Comparison of ENCODE assay signal across 8 cellular contexts in genomic region chr3:13480340-13481318, GRCh38. TPM values are rescaled to one million over a fixed set of nuclear protein-coding genes. Genes with fewer than 3 reads are reported as not detected.
DNase-seq lines count a peak whose midpoint lies in the region; ATAC-seq, FAIRE-seq and TF ChIP-seq lines count a peak whose summit lies in the region.

No MANE protein-coding gene starts in this region.

- H3K9me3 ChIP-seq in BLaER1 treated with 17β-estradiol and CSF1 and Interleukin-3, amounts not matched to agents 10 nM and 100 nM (replicated peaks in 1 of 11) = no peaks in the 10 kb centered on the region
- H3K9me3 ChIP-seq in OCI-LY7 (ENCODE audit: low read length) = no peaks in the 10 kb centered on the region
- H3K9me3 ChIP-seq in kidney (ENCODE audit: control insufficient read depth in 1 of 2, low read length in 2 of 2) = no peaks in the 10 kb centered on the region

- BruUV-seq in OCI-LY7 (replicated peaks; lab: Mats Ljungman, UMichigan) = no TSS peak

- H3K79me2 ChIP-seq in OCI-LY7 (ENCODE audit: insufficient read depth, low read depth, low read length) = no peaks in the 10 kb centered on the region

- POLR2A ChIA-PET in OCI-LY7 (lab: Charles Lee) = interaction anchor here (0.6 to 1.5 kb wide), 7 partner anchors 9 to 1164 kb away, joined by 3 to 6 read pairs (median 4); no protein-coding TSS in a partner anchor

- no peaks in the 10 kb centered on the region; a peak in 1 of 22 replicates for H3K27me3 ChIP-seq in BLaER1 treated with 17β-estradiol and CSF1 and Interleukin-3, amounts not matched to agents 10 nM and 100 nM
- H3K27me3 ChIP-seq in brain microvascular endothelial cell (replicated peaks) = no peaks in the 10 kb centered on the region

- H2AFZ ChIP-seq in OCI-LY7 (ENCODE audit: low read length) = peak overlapping the region; percentile 66

- H3K4me1 ChIP-seq in BLaER1 treated with 17β-estradiol and CSF1 and Interleukin-3, amounts not matched to agents 10 nM and 100 nM = peaks cover 45 to 65% (median 64%) of the 10 kb centered on the region in 10 experiments
- peaks cover 11% of the 10 kb centered on the region for H3K4me1 ChIP-seq in OCI-LY7 (ENCODE audit: insufficient read depth, low read length, poor library complexity, severe bottlenecking)
- peaks cover 9 to 22% of the 10 kb centered on the region in 2 donors for H3K4me1 ChIP-seq in kidney (ENCODE audit: control insufficient read depth in 1 of 2, insufficient read depth in 1 of 2, low read depth in 1 of 2, low read length in 2 of 2)

- peak overlapping the region; percentile 61 to 90 (median 87) for H3K9ac ChIP-seq in BLaER1 treated with 17β-estradiol and CSF1 and Interleukin-3, amounts not matched to agents 10 nM and 100 nM
- H3K9ac ChIP-seq in kidney (ENCODE audit: low read length in 2 of 2) = peak overlapping the region in 1 of 2 donors; percentile 69

- H3K27ac ChIP-seq in BLaER1 treated with 17β-estradiol and CSF1 and Interleukin-3, amounts not matched to agents 10 nM and 100 nM = peak overlapping the region; percentile 40 to 92 (median 57); a peak in 19 of 22 replicates
- no peak overlapping the region for H3K27ac ChIP-seq in OCI-LY7 (ENCODE audit: low read depth, low read length, poor library complexity, severe bottlenecking)
- H3K27ac ChIP-seq in brain microvascular endothelial cell = peak overlapping the region; percentile 52
- peak overlapping the region in 1 of 2 donors; percentile 32 for H3K27ac ChIP-seq in kidney (ENCODE audit: low read depth in 2 of 2, low read length in 2 of 2)

- no peaks in the 10 kb centered on the region for H3K36me3 ChIP-seq in BLaER1 treated with 17β-estradiol and CSF1 and Interleukin-3, amounts not matched to agents 10 nM and 100 nM
- H3K36me3 ChIP-seq in OCI-LY7 (ENCODE audit: insufficient read depth, low read length) (no peaks in the 10 kb centered on the region), brain microvascular endothelial cell (replicated peaks) (no peaks in the 10 kb centered on the region), kidney (ENCODE audit: control insufficient read depth in 1 of 2, insufficient read depth in 2 of 2, low read length in 2 of 2) (no peaks in the 10 kb centered on the region)

- TF ChIP-seq CTCF in OCI-LY7 (conservative IDR thresholded peaks at IDR 0.05; ENCODE audit: low read length) (no peak), brain microvascular endothelial cell (IDR thresholded peaks at IDR 0.05; ENCODE audit: low read depth, low read length, missing control alignments) (no peak), kidney (IDR thresholded peaks at IDR 0.05; ENCODE audit: borderline replicate concordance, extremely low read depth, insufficient read depth) (no peak)

- ATAC-seq in GM21576 (IDR thresholded peaks at IDR 0.05; ENCODE audit: unreplicated experiment) = peak; percentile 18

- DNase-seq in OCI-LY7 (ENCODE audit: low spot score) (peak; percentile 14), brain microvascular endothelial cell (no peak), kidney (peak; percentile 85), middle frontal gyrus (ENCODE audit: extremely low spot score, low spot score) (no peak), NCI-H1694 treated with DMSO at 0.1 percent for 48 hours (lab: John Stamatoyannopoulos, UW) (no peak)
- DNase-seq in stimulated activated CD4-positive, alpha-beta T cell treated with anti-CD3 and anti-CD28 coated beads, Interleukin-4, amount 100 ng/mL, for 1 hour = peak; percentile 39

- no peaks in the 10 kb centered on the region; a peak in 2 of 22 replicates for H4K20me1 ChIP-seq in BLaER1 treated with 17β-estradiol and CSF1 and Interleukin-3, amounts not matched to agents 10 nM and 100 nM
- H4K20me1 ChIP-seq in OCI-LY7 (ENCODE audit: insufficient read depth, low read length) = no peaks in the 10 kb centered on the region

- peak overlapping the region; percentile 59 to 79 (median 70) for H3K4me3 ChIP-seq in BLaER1 treated with 17β-estradiol and CSF1 and Interleukin-3, amounts not matched to agents 10 nM and 100 nM
- H3K4me3 ChIP-seq in OCI-LY7 (ENCODE audit: low read depth, low read length, poor library complexity, severe bottlenecking) (peak overlapping the region; percentile 69), brain microvascular endothelial cell (ENCODE audit: low read depth, low read length) (peak overlapping the region; percentile 54), kidney (ENCODE audit: low read length in 2 of 2) (peak overlapping the region; percentile 73 to 75)

- CTCF ChIA-PET in OCI-LY7 (lab: Charles Lee; ENCODE audit: unreplicated experiment) = interaction anchor here (0.6 to 1.1 kb wide), 6 partner anchors 20 to 177 kb away, joined by 3 to 6 read pairs (median 4); no protein-coding TSS in a partner anchor

- intact Hi-C loops in OCI-LY7 (cut with micrococcal nuclease; ENCODE audit: unreplicated experiment) = no loop called here
- intact Hi-C loops in kidney (cut with DNase I) = no loop called here

- FAIRE-seq in kidney (lab: Jason Lieb, UNC) = no peak

- peak overlapping the region; percentile 84 to 99 (median 97) for H3K4me2 ChIP-seq in BLaER1 treated with 17β-estradiol and CSF1 and Interleukin-3, amounts not matched to agents 10 nM and 100 nM
- H3K4me2 ChIP-seq in OCI-LY7 (ENCODE audit: low read length) = peak overlapping the region; percentile 74

- H3K9me2 ChIP-seq in OCI-LY7 (ENCODE audit: insufficient read depth, low read length) = no peaks in the 10 kb centered on the region

- in situ Hi-C loops in brain microvascular endothelial cell (cut with HindIII; ENCODE audit: low pct_ligation_motif_present, low sequenced_read_pairs) = no loop called here

RNA-seq across cellular contexts. Expression of gene HDAC11, which starts 0.5 kb away (rescaled TPM):
- 0.18 and 1.1 TPM in 2 replicates for total RNA-seq in OCI-LY7 (2014; rRNA removed; shearing (Covaris generic))
- total RNA-seq in OCI-LY7 (2022) (0.74 and 1.3 TPM in 2 replicates), kidney (28.3 TPM)
- 43.7 TPM for polyA plus RNA-seq in kidney (ENCODE audit: insufficient read depth, low read depth, low replicate concordance)

Comparison
In these comparisons a context has a peak if more than half of its experiments do, and no peak if none do; other contexts are left out.
1. DNase-seq: peak in OCI-LY7 (single experiment), kidney (single experiment) and stimulated activated CD4-positive, alpha-beta T cell treated with anti-CD3 and anti-CD28 coated beads, Interleukin-4, amount 100 ng/mL, for 1 hour (single experiment); none in brain microvascular endothelial cell (single experiment), middle frontal gyrus (single experiment) and NCI-H1694 treated with DMSO at 0.1 percent for 48 hours (single experiment).
2. RNA of gene HDAC11, which starts 0.5 kb away (total RNA-seq): 28.3 TPM in kidney (single experiment); 0.18 to 1.3 TPM in OCI-LY7; every median in the first group is over 10 times any median in the second.
3. Peak in every context shown above with its lines, with median percentiles within 50 percentile points of each other: H3K4me3 ChIP-seq.